Comparison of ENCODE assay signal across 1 cellular context in the genomic region with DNA sequence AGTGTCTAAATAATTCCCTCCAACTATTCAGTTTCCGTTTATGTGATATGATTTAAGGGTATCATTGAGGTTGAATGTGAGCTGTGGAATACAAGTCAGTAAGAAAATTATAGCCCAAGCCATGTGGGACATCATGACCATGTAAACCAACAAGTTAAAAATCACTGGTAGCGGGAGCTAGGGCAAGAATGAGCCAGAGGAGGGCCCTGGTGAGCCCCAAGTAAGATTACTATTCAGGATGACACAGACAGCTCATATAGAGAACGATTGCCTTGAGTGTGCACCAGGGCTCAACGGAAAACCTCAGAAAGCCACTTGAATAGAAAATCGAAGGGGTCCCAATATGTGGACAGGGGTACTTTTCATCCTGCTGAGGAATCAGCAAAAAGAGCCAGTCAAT.
TF ChIP-seq lines count a peak whose summit lies in the region.

No MANE protein-coding gene starts in this region.

TF ChIP-seq in IMR-90, 13 proteins besides CTCF, POLR2A, EP300 and RAD21 (continued from another document):
- TF ChIP-seq ELK1 (IDR thresholded peaks at IDR 0.05; ENCODE audit: borderline replicate concordance, low read depth, low read length) (no peak), MAZ (IDR thresholded peaks at IDR 0.05; ENCODE audit: borderline replicate concordance, low read depth, low read length) (no peak), RFX5 (IDR thresholded peaks at IDR 0.05; ENCODE audit: low read depth, low read length) (no peak), NFE2L2 (IDR thresholded peaks at IDR 0.05; ENCODE audit: low read depth, low read length) (no peak), CEBPB (IDR thresholded peaks at IDR 0.05; ENCODE audit: low read depth, low read length) (no peak), FOS (IDR thresholded peaks at IDR 0.05; ENCODE audit: low read depth, low read length) (no peak)
